20 cellular contexts compared by ENCODE assay signal in genomic region chrX:143757375-143757774, GRCh38. TPM values are rescaled to one million over a fixed set of nuclear protein-coding genes. Genes with fewer than 3 reads are reported as not detected.
"Had no signal": no experiment of that assay in that cellular context is flagged by ENCODE, and none has a peak within 500 bp of the region (broad histone marks: within the 10 kb centered on the region; RNA-seq: fewer than 3 reads in every experiment).

No MANE protein-coding gene starts in this region.

- ATAC-seq: gastrocnemius medialis; left colon; naive thymus-derived CD4-positive, alpha-beta T cell; psoas muscle; right lobe of liver; stimulated activated naive B cell treated with anti-CD40 and anti-IgM and Interleukin-4, amounts not matched to agents 10 μg/mL and 1 μg/mL and 100 μg/mL, for 72 hours had no signal

- H3K9me3 Mint-ChIP-seq: activated CD4-positive, alpha-beta T cell treated with anti-CD3 and anti-CD28 coated beads, Interleukin-2, amount 10 ng/mL, durations not matched to agents 24 days and 14 days; stimulated activated naive B cell treated with anti-CD40 and anti-IgM and Interleukin-4, amounts not matched to agents 10 μg/mL and 1 μg/mL and 100 μg/mL, for 72 hours had no signal

- H3K4me3 Mint-ChIP-seq: activated CD4-positive, alpha-beta T cell treated with anti-CD3 and anti-CD28 coated beads, Interleukin-2, amount 10 ng/mL, durations not matched to agents 24 days and 14 days; activated naive CD4-positive, alpha-beta T cell treated with anti-CD3 and anti-CD28 coated beads, Interleukin-2, amount 10 ng/mL, durations not matched to agents 7 days and 5 days; immature natural killer cell; naive thymus-derived CD4-positive, alpha-beta T cell; stimulated activated naive B cell treated with anti-CD40 and anti-IgM and Interleukin-4, amounts not matched to agents 10 μg/mL and 1 μg/mL and 100 μg/mL, for 72 hours had no signal

- H3K9me3 ChIP-seq: gastrocnemius medialis, psoas muscle, right lobe of liver had no signal

- H3K36me3 Mint-ChIP-seq: activated naive CD4-positive, alpha-beta T cell treated with anti-CD3 and anti-CD28 coated beads, Interleukin-2, amount 10 ng/mL, durations not matched to agents 7 days and 5 days; immature natural killer cell; naive thymus-derived CD4-positive, alpha-beta T cell; stimulated activated naive B cell treated with anti-CD40 and anti-IgM and Interleukin-4, amounts not matched to agents 10 μg/mL and 1 μg/mL and 100 μg/mL, for 72 hours had no signal

- H3K4me3 ChIP-seq: coronary artery, gastrocnemius medialis, lung, psoas muscle, right lobe of liver, spleen, upper lobe of left lung had no signal

- H3K27ac Mint-ChIP-seq: activated CD4-positive, alpha-beta T cell treated with anti-CD3 and anti-CD28 coated beads, Interleukin-2, amount 10 ng/mL, durations not matched to agents 24 days and 14 days; activated naive CD4-positive, alpha-beta T cell treated with anti-CD3 and anti-CD28 coated beads, Interleukin-2, amount 10 ng/mL, durations not matched to agents 7 days and 5 days; immature natural killer cell; naive thymus-derived CD4-positive, alpha-beta T cell; stimulated activated naive B cell treated with anti-CD40 and anti-IgM and Interleukin-4, amounts not matched to agents 10 μg/mL and 1 μg/mL and 100 μg/mL, for 72 hours had no signal

- H3K27me3 Mint-ChIP-seq: activated CD4-positive, alpha-beta T cell treated with anti-CD3 and anti-CD28 coated beads, Interleukin-2, amount 10 ng/mL, durations not matched to agents 24 days and 14 days; activated naive CD4-positive, alpha-beta T cell treated with anti-CD3 and anti-CD28 coated beads, Interleukin-2, amount 10 ng/mL, durations not matched to agents 7 days and 5 days; naive thymus-derived CD4-positive, alpha-beta T cell; stimulated activated naive B cell treated with anti-CD40 and anti-IgM and Interleukin-4, amounts not matched to agents 10 μg/mL and 1 μg/mL and 100 μg/mL, for 72 hours had no signal

- H3K4me1 Mint-ChIP-seq: activated CD4-positive, alpha-beta T cell treated with anti-CD3 and anti-CD28 coated beads, Interleukin-2, amount 10 ng/mL, durations not matched to agents 24 days and 14 days; activated naive CD4-positive, alpha-beta T cell treated with anti-CD3 and anti-CD28 coated beads, Interleukin-2, amount 10 ng/mL, durations not matched to agents 7 days and 5 days; immature natural killer cell; stimulated activated naive B cell treated with anti-CD40 and anti-IgM and Interleukin-4, amounts not matched to agents 10 μg/mL and 1 μg/mL and 100 μg/mL, for 72 hours had no signal

- DNase-seq: activated CD4-positive, alpha-beta T cell treated with anti-CD3 and anti-CD28 coated beads, Interleukin-2, amount 10 ng/mL, durations not matched to agents 24 days and 14 days; activated CD8-positive, alpha-beta memory T cell treated with anti-CD3 and anti-CD28 coated beads for 24 hours; activated naive CD4-positive, alpha-beta T cell treated with anti-CD3 and anti-CD28 coated beads, Interleukin-2, amount 10 ng/mL, durations not matched to agents 7 days and 5 days; effector CD8-positive, alpha-beta T cell; gastrocnemius medialis; immature natural killer cell; left colon; naive thymus-derived CD4-positive, alpha-beta T cell; occipital lobe; psoas muscle; right lobe of liver; spleen; stimulated activated CD4-positive, alpha-beta T cell treated with anti-CD3 and anti-CD28 coated beads, Interleukin-1b, Interleukin-23, amount 100 ng/mL, for 48 hours; stimulated activated naive B cell treated with anti-CD40 and anti-IgM and Interleukin-4, amounts not matched to agents 10 μg/mL and 1 μg/mL and 100 μg/mL, for 72 hours; substantia nigra; T-helper 9 cell had no signal

RNA-seq across cellular contexts. Expression of gene SPANXN2, which starts 36.8 kb away (rescaled TPM):
- total RNA-seq: activated CD4-positive, alpha-beta T cell treated with anti-CD3 and anti-CD28 coated beads, Interleukin-2, amount 10 ng/mL, durations not matched to agents 24 days and 14 days; gastrocnemius medialis; left colon; lung; mononuclear cell; naive thymus-derived CD4-positive, alpha-beta T cell; occipital lobe; psoas muscle; right lobe of liver; spleen; upper lobe of left lung had no signal
